In the genomic region with DNA sequence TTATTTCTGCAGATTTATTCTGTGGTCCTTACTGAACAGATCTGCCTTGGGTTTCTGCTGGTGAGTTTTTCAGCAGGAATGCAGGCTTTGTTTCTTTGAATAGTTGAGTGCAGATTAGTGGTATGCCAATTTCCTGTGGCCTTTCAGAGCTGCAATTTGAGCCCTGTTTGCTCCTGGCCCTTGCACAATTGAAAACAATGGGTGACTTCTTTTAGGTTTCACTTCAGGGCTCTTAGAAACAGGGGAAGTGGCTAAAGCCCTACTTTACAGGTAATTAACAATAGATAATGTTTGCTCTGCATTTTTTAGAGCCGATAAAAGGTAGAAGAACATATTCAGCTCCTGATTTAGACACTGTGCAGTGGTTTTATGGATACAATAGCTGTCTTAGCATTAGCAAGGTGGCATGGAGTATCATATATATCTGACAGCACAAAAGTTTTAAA, we compare ENCODE assay signal across 8 cellular contexts. TPM values are rescaled to one million over a fixed set of nuclear protein-coding genes. Genes with fewer than 3 reads are reported as not detected.
DNase-seq lines count a peak whose midpoint lies in the region; FAIRE-seq and TF ChIP-seq lines count a peak whose summit lies in the region.

No MANE protein-coding gene starts in this region.

- H3K4me1 Mint-ChIP-seq in nephron progenitor cell = peaks cover 66% of the 10 kb centered on the region

- H3K4me3 Mint-ChIP-seq in nephron progenitor cell = peak overlapping the region; percentile 43

- no peaks in the 10 kb centered on the region for H3K27me3 Mint-ChIP-seq in nephron progenitor cell (ENCODE audit: low read depth, poor library complexity)

- TF ChIP-seq CTCF in nephron progenitor cell (IDR thresholded peaks at IDR 0.05) = no peak

- H3K27ac Mint-ChIP-seq in nephron progenitor cell = peak overlapping the region; percentile 93

- no peak for FAIRE-seq in GM12891 (lab: Jason Lieb, UNC)

- peaks cover 2% of the 10 kb centered on the region for H3K9me3 Mint-ChIP-seq in nephron progenitor cell

- DNase-seq in GM12891 (ENCODE audit: insufficient read length, low spot score) (no peak), HCEC 1CT (peak; percentile 76), LHCN-M2 (ENCODE audit: low read depth) (peak; percentile 96), SIG-M5 (lab: John Stamatoyannopoulos, UW) (peak; percentile 63), epithelial cell of prostate (ENCODE audit: low read depth, low spot score) (peak; percentile 52), nephron progenitor cell (no peak), substantia nigra (lab: John Stamatoyannopoulos, UW) (no peak)
- no peak for DNase-seq in activated effector memory CD4-positive, alpha-beta T cell treated with Interleukin-2 at 50 U/mL for 16 hours

- peaks cover 7% of the 10 kb centered on the region for H3K36me3 Mint-ChIP-seq in nephron progenitor cell (ENCODE audit: low read depth)

- H3K27ac ChIP-seq in epithelial cell of prostate = peak overlapping the region; percentile 72
- H3K27ac ChIP-seq in substantia nigra (ENCODE audit: low read depth, low read length, poor library complexity, severe bottlenecking) = no peak overlapping the region

- TF ChIP-seq POLR2A in GM12891 (IDR thresholded peaks at IDR 0.05; ENCODE audit: low read depth, low read length) = no peak

TF ChIP-seq in GM12891, 5 proteins besides CTCF, POLR2A, EP300 and RAD21:
- peak; percentile 17; the same call in 1 of the 2 replicates for TF ChIP-seq SPI1 (IDR thresholded peaks at IDR 0.05; ENCODE audit: low read depth, low read length)
- TF ChIP-seq TAF1 (IDR thresholded peaks at IDR 0.05; ENCODE audit: low read depth, low read length) = no peak

RNA-seq across cellular contexts. Expression of a gene that starts 21.9 kb away (rescaled TPM):
- 0.28 TPM for polyA plus RNA-seq in GM12891 (2012; ENCODE audit: low read depth, missing spikeins)
- 6.2 and 13.5 TPM in 2 replicates for total RNA-seq in LHCN-M2 (2014; rRNA removed)
- polyA plus RNA-seq in LHCN-M2 (2012) = 3.7 TPM

Comparison
In these comparisons a context has a peak if more than half of its experiments do, and no peak if none do; other contexts are left out.
1. DNase-seq: peak in HCEC 1CT (single experiment), LHCN-M2 (single experiment), SIG-M5 (single experiment) and epithelial cell of prostate (single experiment); none in GM12891 (single experiment), nephron progenitor cell (single experiment), substantia nigra (0 of 49) and activated effector memory CD4-positive, alpha-beta T cell treated with Interleukin-2 at 50 U/mL for 16 hours (single experiment).